Comparison of ENCODE assay signal across 16 cellular contexts in the genomic region with DNA sequence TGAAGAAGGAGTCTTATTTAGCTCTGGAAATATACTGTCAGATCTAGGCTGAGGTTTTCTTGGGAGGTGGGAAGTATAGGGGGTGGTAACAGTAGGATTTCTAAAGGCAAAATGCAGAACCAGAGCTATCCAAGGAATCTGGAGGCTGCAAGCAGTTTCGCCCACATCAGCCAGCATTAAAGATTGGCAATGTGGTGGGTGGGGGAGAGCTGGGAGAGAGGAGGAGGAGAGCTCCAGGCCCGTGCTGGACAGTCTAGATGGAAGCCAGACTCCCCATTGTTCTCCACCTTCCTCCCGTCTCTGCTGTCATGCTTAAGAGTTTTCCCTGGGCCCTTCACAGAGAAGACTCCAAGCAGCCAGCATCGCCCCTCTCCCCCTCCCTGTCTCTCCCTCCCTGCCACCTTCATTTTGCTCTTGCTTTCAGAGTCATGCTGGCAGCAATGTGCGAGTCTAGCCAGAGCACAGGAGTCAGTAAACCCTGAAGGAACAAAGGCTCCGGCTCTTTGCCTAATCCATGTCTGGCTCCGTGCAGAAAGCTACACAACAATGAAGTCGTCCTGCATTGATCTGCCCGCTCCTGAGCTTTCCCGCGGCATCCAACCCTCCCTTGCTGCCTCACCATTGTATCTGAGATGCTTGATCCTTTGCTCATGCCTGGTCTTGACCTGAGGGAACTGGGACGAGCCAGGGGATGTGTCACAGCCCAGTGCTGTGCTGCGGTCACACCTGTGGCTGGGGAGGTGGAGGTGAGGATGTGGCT.
"Had no signal": no experiment of that assay in that cellular context is flagged by ENCODE, and none has a peak within 500 bp of the region (broad histone marks: within the 10 kb centered on the region; RNA-seq: fewer than 3 reads in every experiment).

No MANE protein-coding gene starts in this region.

- H3K27me3 Mint-ChIP-seq: activated CD4-positive, alpha-beta T cell treated with anti-CD3 and anti-CD28 coated beads for 36 hours; stimulated activated memory B cell treated with anti-CD40 and anti-IgM and Interleukin-4, amounts not matched to agents 10 μg/mL and 1 μg/mL and 100 μg/mL, for 72 hours had no signal

- H3K36me3 ChIP-seq: left lung, neutrophil, pancreas, spleen had no signal

- DNase-seq: activated CD4-positive, alpha-beta T cell treated with anti-CD3 and anti-CD28 coated beads for 36 hours; activated CD4-positive, alpha-beta T cell treated with anti-CD3 and anti-CD28 coated beads, Interleukin-2, amount 50 U/mL, for 48 hours; activated gamma-delta T cell; dermis blood vessel endothelial cell; effector memory CD8-positive, alpha-beta T cell; kidney; left lung; naive B cell; pancreas; spleen; stimulated activated CD4-positive, alpha-beta T cell treated with anti-CD3 and anti-CD28 coated beads, Interleukin-4, amount 100 ng/mL, for 4 hours had no signal

- H3K4me1 ChIP-seq: left lung, pancreas, spleen had no signal

- H3K27ac ChIP-seq: left lung, neutrophil, pancreas, spleen had no signal

- H3K4me1 Mint-ChIP-seq: activated CD4-positive, alpha-beta T cell treated with anti-CD3 and anti-CD28 coated beads for 36 hours; activated naive CD4-positive, alpha-beta T cell treated with anti-CD3 and anti-CD28 coated beads, Interleukin-2, amount 50 U/mL, for 24 hours; naive B cell; stimulated activated memory B cell treated with anti-CD40 and anti-IgM and Interleukin-4, amounts not matched to agents 10 μg/mL and 1 μg/mL and 100 μg/mL, for 72 hours; WTC11 had no signal

- H3K4me3 Mint-ChIP-seq: activated CD4-positive, alpha-beta T cell treated with anti-CD3 and anti-CD28 coated beads for 36 hours; activated naive CD4-positive, alpha-beta T cell treated with anti-CD3 and anti-CD28 coated beads, Interleukin-2, amount 50 U/mL, for 24 hours; effector memory CD8-positive, alpha-beta T cell; naive B cell; stimulated activated memory B cell treated with anti-CD40 and anti-IgM and Interleukin-4, amounts not matched to agents 10 μg/mL and 1 μg/mL and 100 μg/mL, for 72 hours; T-helper 2 cell treated with Interferon-gamma antibody and Interleukin-4, amounts not matched to agents 5 μg/mL and 100 μg/mL, for 36 hours; WTC11 had no signal

- H3K4me3 ChIP-seq: left lung, pancreas, spleen had no signal

- H3K9me3 Mint-ChIP-seq: activated naive CD4-positive, alpha-beta T cell treated with anti-CD3 and anti-CD28 coated beads, Interleukin-2, amount 50 U/mL, for 24 hours; stimulated activated memory B cell treated with anti-CD40 and anti-IgM and Interleukin-4, amounts not matched to agents 10 μg/mL and 1 μg/mL and 100 μg/mL, for 72 hours; T-helper 2 cell treated with Interferon-gamma antibody and Interleukin-4, amounts not matched to agents 5 μg/mL and 100 μg/mL, for 36 hours had no signal

- ATAC-seq: activated CD4-positive, alpha-beta T cell treated with anti-CD3 and anti-CD28 coated beads for 36 hours; effector memory CD8-positive, alpha-beta T cell; left lung; pancreas; stimulated activated memory B cell treated with anti-CD40 and anti-IgM and Interleukin-4, amounts not matched to agents 10 μg/mL and 1 μg/mL and 100 μg/mL, for 72 hours; WTC11 had no signal

- H3K36me3 Mint-ChIP-seq: activated naive CD4-positive, alpha-beta T cell treated with anti-CD3 and anti-CD28 coated beads, Interleukin-2, amount 50 U/mL, for 24 hours; naive B cell; stimulated activated memory B cell treated with anti-CD40 and anti-IgM and Interleukin-4, amounts not matched to agents 10 μg/mL and 1 μg/mL and 100 μg/mL, for 72 hours; WTC11 had no signal

- H3K27me3 ChIP-seq: left lung, neutrophil, pancreas, spleen had no signal

- H3K27ac Mint-ChIP-seq: activated CD4-positive, alpha-beta T cell treated with anti-CD3 and anti-CD28 coated beads for 36 hours; activated naive CD4-positive, alpha-beta T cell treated with anti-CD3 and anti-CD28 coated beads, Interleukin-2, amount 50 U/mL, for 24 hours; effector memory CD8-positive, alpha-beta T cell; stimulated activated memory B cell treated with anti-CD40 and anti-IgM and Interleukin-4, amounts not matched to agents 10 μg/mL and 1 μg/mL and 100 μg/mL, for 72 hours; T-helper 2 cell treated with Interferon-gamma antibody and Interleukin-4, amounts not matched to agents 5 μg/mL and 100 μg/mL, for 36 hours; WTC11 had no signal

- H3K9me3 ChIP-seq: neutrophil, pancreas had no signal
